28 cellular contexts compared by ENCODE assay signal in the genomic region with DNA sequence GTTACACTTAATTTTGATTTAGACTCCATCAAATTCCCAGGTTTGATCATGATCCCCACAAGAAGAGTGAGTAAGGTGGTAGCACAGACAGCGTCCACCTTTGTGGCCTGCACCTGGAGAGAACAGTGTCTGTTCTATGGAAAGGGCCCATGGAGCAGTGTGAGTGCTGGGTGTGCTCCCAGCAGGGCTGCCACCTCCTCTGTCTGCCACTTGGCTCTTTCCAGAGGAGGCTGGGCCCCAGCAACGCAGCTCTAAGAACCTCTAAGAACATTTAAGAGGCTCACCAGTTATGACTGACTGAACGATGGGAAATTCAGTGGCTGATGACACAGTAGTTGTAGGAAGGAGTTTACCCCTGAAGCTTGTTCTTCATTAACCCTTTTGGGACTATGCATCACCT. TPM values are rescaled to one million over a fixed set of nuclear protein-coding genes. Genes with fewer than 3 reads are reported as not detected.
DNase-seq lines count a peak whose midpoint lies in the region; ATAC-seq and TF ChIP-seq lines count a peak whose summit lies in the region.
"Had no signal": no experiment of that assay in that cellular context is flagged by ENCODE, and none has a peak within 500 bp of the region (broad histone marks: within the 10 kb centered on the region; RNA-seq: fewer than 3 reads in every experiment).

No MANE protein-coding gene starts in this region.

- no peak for DNase-seq in activated T-cell treated with anti-CD3 and anti-CD28 coated beads, Interleukin-2, amount 50 U/mL, for 72 hours
- no peak for DNase-seq in activated T-cell treated with anti-CD3 and anti-CD28 coated beads, Interleukin-2, amount 50 U/mL, for 1 hour
- DNase-seq in activated CD4-positive, alpha-beta memory T cell treated with anti-CD3 and anti-CD28 coated beads for 36 hours: peak; percentile 42
- DNase-seq in MG63 (no peak), WERI-Rb-1 (no peak)
- DNase-seq: activated T-cell treated with anti-CD3 and anti-CD28 coated beads, Interleukin-2, amount 50 U/mL, for 4 hours; BE2C; central memory CD4-positive, alpha-beta T cell; DMS 273 treated with DMSO at 0.1 percent for 48 hours; EL; endodermal cell; immature natural killer cell; left colon; NCI-H1105 treated with DMSO at 0.1 percent for 48 hours; NCI-H187 treated with DMSO at 0.1 percent for 48 hours; NCI-H2171; NCI-H510A; pancreas; SIG-M5; stomach; T1000 had no signal

- H3K27me3 ChIP-seq in parathyroid adenoma (ENCODE audit: control insufficient read depth, insufficient read depth, low read length): no peaks in the 10 kb centered on the region
- no peaks in the 10 kb centered on the region for H3K27me3 ChIP-seq in MG63
- no peaks in the 10 kb centered on the region for H3K27me3 ChIP-seq in WERI-Rb-1 (ENCODE audit: insufficient read depth, low read depth, severe bottlenecking)
- H3K27me3 ChIP-seq: BE2C, pancreas, stomach, vagina had no signal

- no peaks in the 10 kb centered on the region for H3K27me3 Mint-ChIP-seq in activated T-cell treated with anti-CD3 and anti-CD28 coated beads, Interleukin-2, amount 50 U/mL, for 72 hours (ENCODE audit: low read depth)
- no peaks in the 10 kb centered on the region for H3K27me3 Mint-ChIP-seq in activated CD4-positive, alpha-beta memory T cell treated with anti-CD3 and anti-CD28 coated beads for 36 hours
- no peaks in the 10 kb centered on the region for H3K27me3 Mint-ChIP-seq in activated T-helper 17 cell treated with anti-CD3 and anti-CD28 coated beads, Interleukin-2, amount 50 U/mL, for 72 hours

- peaks cover 32 to 55% of the 10 kb centered on the region in 2 donors for H3K36me3 Mint-ChIP-seq in activated T-cell treated with anti-CD3 and anti-CD28 coated beads, Interleukin-2, amount 50 U/mL, for 72 hours (ENCODE audit: insufficient read depth in 2 of 2)
- H3K36me3 Mint-ChIP-seq in activated CD4-positive, alpha-beta memory T cell treated with anti-CD3 and anti-CD28 coated beads for 36 hours: peaks cover 78% of the 10 kb centered on the region
- peaks cover 100% of the 10 kb centered on the region for H3K36me3 Mint-ChIP-seq in activated T-helper 17 cell treated with anti-CD3 and anti-CD28 coated beads, Interleukin-2, amount 50 U/mL, for 72 hours (ENCODE audit: low read depth)
- H3K36me3 Mint-ChIP-seq: immature natural killer cell, memory B cell had no signal

- peak overlapping the region; percentile 21 for H3K4me3 ChIP-seq in parathyroid adenoma (ENCODE audit: low read depth, low read length)
- no peak overlapping the region for H3K4me3 ChIP-seq in MG63
- H3K4me3 ChIP-seq in WERI-Rb-1 (ENCODE audit: low read depth, low read length): no peak overlapping the region
- H3K4me3 ChIP-seq: K562, pancreas, smooth muscle cell, stomach, vagina had no signal

- no peak for TF ChIP-seq CTCF in parathyroid adenoma (IDR thresholded peaks at IDR 0.05)
- TF ChIP-seq CTCF in WERI-Rb-1 (IDR thresholded peaks at IDR 0.05; ENCODE audit: low read depth, low read length): no peak

- H3K27ac ChIP-seq in parathyroid adenoma (peak overlapping the region; percentile 96), WERI-Rb-1 (no peak overlapping the region)
- H3K27ac ChIP-seq: stomach, vagina, VCaP had no signal

- H3K27ac Mint-ChIP-seq in activated T-cell treated with anti-CD3 and anti-CD28 coated beads, Interleukin-2, amount 50 U/mL, for 72 hours: peak overlapping the region; percentile 73
- peak overlapping the region; percentile 86 for H3K27ac Mint-ChIP-seq in activated CD4-positive, alpha-beta memory T cell treated with anti-CD3 and anti-CD28 coated beads for 36 hours
- H3K27ac Mint-ChIP-seq in activated T-helper 17 cell treated with anti-CD3 and anti-CD28 coated beads, Interleukin-2, amount 50 U/mL, for 72 hours: peak overlapping the region; percentile 64
- H3K27ac Mint-ChIP-seq: endodermal cell, memory B cell had no signal

- H3K9me3 ChIP-seq in parathyroid adenoma (ENCODE audit: control insufficient read depth, low read length) (no peaks in the 10 kb centered on the region), MG63 (no peaks in the 10 kb centered on the region), WERI-Rb-1 (ENCODE audit: severe bottlenecking) (no peaks in the 10 kb centered on the region)
- H3K9me3 ChIP-seq: BE2C, pancreas, stomach, vagina had no signal

- no peaks in the 10 kb centered on the region for H3K36me3 ChIP-seq in parathyroid adenoma (ENCODE audit: control insufficient read depth, insufficient read depth, low read length)
- H3K36me3 ChIP-seq in MG63: no peaks in the 10 kb centered on the region; the same call in 1 of the 2 replicates
- H3K36me3 ChIP-seq in WERI-Rb-1: no peaks in the 10 kb centered on the region
- H3K36me3 ChIP-seq: BE2C, pancreas, stomach, vagina had no signal

- peaks cover 53% of the 10 kb centered on the region for H3K79me2 ChIP-seq in parathyroid adenoma

- intact Hi-C loops in activated CD4-positive, alpha-beta memory T cell treated with anti-CD3 and anti-CD28 coated beads for 36 hours (cut with micrococcal nuclease): loop anchor here (5.0 to 10.0 kb wide), 2 partner anchors 40 to 493 kb away; no protein-coding TSS in a partner anchor

- peaks cover 90% of the 10 kb centered on the region for H3K4me1 ChIP-seq in parathyroid adenoma
- H3K4me1 ChIP-seq: BE2C had no signal

- H3K9me3 Mint-ChIP-seq in activated T-cell treated with anti-CD3 and anti-CD28 coated beads, Interleukin-2, amount 50 U/mL, for 72 hours: peaks cover 0 to 2% of the 10 kb centered on the region in 2 donors
- no peaks in the 10 kb centered on the region for H3K9me3 Mint-ChIP-seq in activated CD4-positive, alpha-beta memory T cell treated with anti-CD3 and anti-CD28 coated beads for 36 hours
- H3K9me3 Mint-ChIP-seq in activated T-helper 17 cell treated with anti-CD3 and anti-CD28 coated beads, Interleukin-2, amount 50 U/mL, for 72 hours: peaks cover 3% of the 10 kb centered on the region
- H3K9me3 Mint-ChIP-seq: activated T-cell treated with anti-CD3 and anti-CD28 coated beads, Interleukin-2, amount 50 U/mL, for 4 hours; endodermal cell; immature natural killer cell; memory B cell had no signal

- CTCF ChIA-PET in activated CD4-positive, alpha-beta memory T cell treated with anti-CD3 and anti-CD28 coated beads for 36 hours (lab: Charles Lee): interaction anchor here (1.2 to 4.4 kb wide), 5 partner anchors 16 to 118 kb away, joined by 5 to 33 read pairs (median 5); no protein-coding TSS in a partner anchor

- H2AFZ ChIP-seq in parathyroid adenoma: no peak overlapping the region

- H3K4me1 Mint-ChIP-seq in activated T-cell treated with anti-CD3 and anti-CD28 coated beads, Interleukin-2, amount 50 U/mL, for 72 hours (ENCODE audit: low read depth): peaks cover 99% of the 10 kb centered on the region
- peaks cover 85% of the 10 kb centered on the region for H3K4me1 Mint-ChIP-seq in activated CD4-positive, alpha-beta memory T cell treated with anti-CD3 and anti-CD28 coated beads for 36 hours (ENCODE audit: low read depth)
- peaks cover 77% of the 10 kb centered on the region for H3K4me1 Mint-ChIP-seq in activated T-helper 17 cell treated with anti-CD3 and anti-CD28 coated beads, Interleukin-2, amount 50 U/mL, for 72 hours
- H3K4me1 Mint-ChIP-seq: endodermal cell had no signal

- H3K4me3 Mint-ChIP-seq in activated T-cell treated with anti-CD3 and anti-CD28 coated beads, Interleukin-2, amount 50 U/mL, for 72 hours: peak overlapping the region; percentile 45 to 70
- no peak overlapping the region for H3K4me3 Mint-ChIP-seq in activated CD4-positive, alpha-beta memory T cell treated with anti-CD3 and anti-CD28 coated beads for 36 hours
- peak overlapping the region; percentile 90 for H3K4me3 Mint-ChIP-seq in activated T-helper 17 cell treated with anti-CD3 and anti-CD28 coated beads, Interleukin-2, amount 50 U/mL, for 72 hours
- H3K4me3 Mint-ChIP-seq: activated T-cell treated with anti-CD3 and anti-CD28 coated beads, Interleukin-2, amount 50 U/mL, for 4 hours; endodermal cell; immature natural killer cell; memory B cell had no signal

- no peak for ATAC-seq in activated T-cell treated with anti-CD3 and anti-CD28 coated beads, Interleukin-2, amount 50 U/mL, for 72 hours (replicated peaks in 1 of 2)
- ATAC-seq in activated T-helper 17 cell treated with anti-CD3 and anti-CD28 coated beads, Interleukin-2, amount 50 U/mL, for 72 hours (replicated peaks): no peak
- ATAC-seq: activated T-cell treated with anti-CD3 and anti-CD28 coated beads, Interleukin-2, amount 50 U/mL, for 4 hours; K562; left colon had no signal

- POLR2A ChIA-PET in activated CD4-positive, alpha-beta memory T cell treated with anti-CD3 and anti-CD28 coated beads for 36 hours (lab: Charles Lee): interaction anchor here (2.2 to 6.3 kb wide), 2 partner anchors 16 to 19 kb away, joined by 9 to 76 read pairs; partner anchors contain the start of gene VDR

- peak overlapping the region; percentile 20 for H3K9ac ChIP-seq in parathyroid adenoma

- H3K4me2 ChIP-seq in parathyroid adenoma (ENCODE audit: low read length): peak overlapping the region; percentile 54
- H3K4me2 ChIP-seq: smooth muscle cell had no signal

RNA-seq across cellular contexts. Expression of gene VDR, which starts 17.3 kb away (rescaled TPM):
- 100 to 1,000 TPM; 217 to 224 TPM for total RNA-seq in activated T-cell treated with anti-CD3 and anti-CD28 coated beads, Interleukin-2, amount 50 U/mL, for 72 hours
- total RNA-seq in activated CD4-positive, alpha-beta memory T cell treated with anti-CD3 and anti-CD28 coated beads for 36 hours: 100 to 1,000 TPM; 156 TPM
- total RNA-seq in activated T-helper 17 cell treated with anti-CD3 and anti-CD28 coated beads, Interleukin-2, amount 50 U/mL, for 72 hours: 100 to 1,000 TPM in 1 of 2 donors, 10 to 100 TPM in 1; 70.9 to 182 TPM
- total RNA-seq in MG63 (2014; rRNA removed; shearing (Covaris generic); ENCODE audit: low replicate concordance): 14.7 and 15.9 TPM in 2 replicates
